25 cellular contexts compared by ENCODE assay signal in genomic region chr4:51867689-51868448, GRCh38.
"Had no signal": no experiment of that assay in that cellular context is flagged by ENCODE, and none has a peak within 500 bp of the region (broad histone marks: within the 10 kb centered on the region; RNA-seq: fewer than 3 reads in every experiment).

No MANE protein-coding gene starts in this region.

- H3K27me3 ChIP-seq: esophagus muscularis mucosa, foreskin keratinocyte, gastroesophageal sphincter, heart left ventricle, hepatocyte, spleen, testis, tibial artery had no signal

- H3K4me3 ChIP-seq: coronary artery, esophagus muscularis mucosa, gastroesophageal sphincter, heart left ventricle, hepatocyte, lower lobe of right lung, spleen, testis, tibial artery had no signal

- H3K27ac Mint-ChIP-seq: natural killer cell treated with Interleukin-12 subunit alpha and Interleukin-12 subunit beta and Interleukin-15 and Interleukin-18, amount 100 ng/mL, for 72 hours; progenitor cell of endocrine pancreas; stimulated activated memory B cell treated with anti-CD40 and anti-IgM and Interleukin-4, amounts not matched to agents 10 μg/mL and 1 μg/mL and 100 μg/mL, for 72 hours; type B pancreatic cell had no signal

- ATAC-seq: foreskin keratinocyte; gastroesophageal sphincter; left cardiac atrium; natural killer cell treated with Interleukin-12 subunit alpha and Interleukin-12 subunit beta and Interleukin-15 and Interleukin-18, amount 100 ng/mL, for 72 hours; sciatic nerve; stimulated activated memory B cell treated with anti-CD40 and anti-IgM and Interleukin-4, amounts not matched to agents 10 μg/mL and 1 μg/mL and 100 μg/mL, for 72 hours; stimulated activated naive CD8-positive, alpha-beta T cell treated with anti-CD3 and anti-CD28 coated beads, Interleukin-15, Interleukin-2, amounts not matched to agents 100 U/mL and 50 U/mL, for 24 hours had no signal

- H3K27ac ChIP-seq: coronary artery, esophagus muscularis mucosa, foreskin keratinocyte, gastroesophageal sphincter, heart left ventricle, hepatocyte, lower lobe of right lung, parathyroid adenoma, spleen, testis, tibial artery had no signal

- H3K4me3 Mint-ChIP-seq: natural killer cell treated with Interleukin-12 subunit alpha and Interleukin-12 subunit beta and Interleukin-15 and Interleukin-18, amount 100 ng/mL, for 72 hours; neural crest cell; stimulated activated memory B cell treated with anti-CD40 and anti-IgM and Interleukin-4, amounts not matched to agents 10 μg/mL and 1 μg/mL and 100 μg/mL, for 72 hours; type B pancreatic cell had no signal

- H3K27me3 Mint-ChIP-seq: natural killer cell treated with Interleukin-12 subunit alpha and Interleukin-12 subunit beta and Interleukin-15 and Interleukin-18, amount 100 ng/mL, for 72 hours; progenitor cell of endocrine pancreas; stimulated activated memory B cell treated with anti-CD40 and anti-IgM and Interleukin-4, amounts not matched to agents 10 μg/mL and 1 μg/mL and 100 μg/mL, for 72 hours; type B pancreatic cell had no signal

- H3K4me1 ChIP-seq: foreskin keratinocyte, lower lobe of right lung, spleen, testis, tibial artery had no signal

- H3K4me1 Mint-ChIP-seq: stimulated activated memory B cell treated with anti-CD40 and anti-IgM and Interleukin-4, amounts not matched to agents 10 μg/mL and 1 μg/mL and 100 μg/mL, for 72 hours had no signal

- DNase-seq: dermis blood vessel endothelial cell; effector memory CD4-positive, alpha-beta T cell; foreskin keratinocyte; heart left ventricle; left cardiac atrium; left ventricle myocardium superior; lower lobe of right lung; spleen; stimulated activated CD4-positive, alpha-beta T cell treated with anti-CD3 and anti-CD28 coated beads, Interleukin-4, amount 100 ng/mL, for 4 hours; stimulated activated naive CD8-positive, alpha-beta T cell treated with anti-CD3 and anti-CD28 coated beads, Interleukin-15, Interleukin-2, amounts not matched to agents 100 U/mL and 50 U/mL, for 24 hours; substantia nigra; testis; tibial artery had no signal

- FAIRE-seq: endothelial cell of umbilical vein had no signal

- H3K9me3 Mint-ChIP-seq: natural killer cell treated with Interleukin-12 subunit alpha and Interleukin-12 subunit beta and Interleukin-15 and Interleukin-18, amount 100 ng/mL, for 72 hours; neural crest cell; stimulated activated memory B cell treated with anti-CD40 and anti-IgM and Interleukin-4, amounts not matched to agents 10 μg/mL and 1 μg/mL and 100 μg/mL, for 72 hours; type B pancreatic cell had no signal

- H2AFZ ChIP-seq: hepatocyte, parathyroid adenoma had no signal
